ENCODE assay signal across 17 cellular contexts in genomic region chr1:184724843-184725242, GRCh38. TPM values are rescaled to one million over a fixed set of nuclear protein-coding genes. Genes with fewer than 3 reads are reported as not detected.
DNase-seq lines count a peak whose midpoint lies in the region; ATAC-seq and TF ChIP-seq lines count a peak whose summit lies in the region.
"Had no signal": no experiment of that assay in that cellular context is flagged by ENCODE, and none has a peak within 500 bp of the region (broad histone marks: within the 10 kb centered on the region; RNA-seq: fewer than 3 reads in every experiment).

No MANE protein-coding gene starts in this region.

- DNase-seq in NCI-H69 (lab: John Stamatoyannopoulos, UW) (peak; percentile 7), T-helper 17 cell (no peak), left lobe of liver (ENCODE audit: low spot score) (no peak)
- no peak for DNase-seq in stimulated activated naive CD8-positive, alpha-beta T cell treated with anti-CD3 and anti-CD28 coated beads, Interleukin-15, Interleukin-2, amounts not matched to agents 100 U/mL and 50 U/mL, for 24 hours
- DNase-seq: CD4-positive, CD25-positive, alpha-beta regulatory T cell; CD8-positive, alpha-beta memory T cell; COR-L47; DMS 273 treated with DMSO at 0.1 percent for 48 hours; DMS53; DND-41; EL; GM23248 had no signal

- H3K9me3 ChIP-seq in T-helper 17 cell (ENCODE audit: control insufficient read depth, low read length, poor library complexity, severe bottlenecking): no peaks in the 10 kb centered on the region
- H3K9me3 ChIP-seq: BLaER1 treated with 17β-estradiol and CSF1 and Interleukin-3, amounts not matched to agents 10 nM and 100 nM; HAP-1 had no signal

- H3K36me3 Mint-ChIP-seq in T-helper 17 cell (ENCODE audit: low read depth) (no peaks in the 10 kb centered on the region), nephron (ENCODE audit: low read depth) (peaks cover 31% of the 10 kb centered on the region)

- H3K4me1 Mint-ChIP-seq in T-helper 17 cell (peaks cover 2% of the 10 kb centered on the region), nephron (no peaks in the 10 kb centered on the region)
- H3K4me1 Mint-ChIP-seq: B cell had no signal

- TF ChIP-seq CTCF in nephron (IDR thresholded peaks at IDR 0.05; ENCODE audit: unreplicated experiment in 3 of 3): no peak

- H3K27ac Mint-ChIP-seq in T-helper 17 cell: peak overlapping the region; percentile 9
- H3K27ac Mint-ChIP-seq in nephron: peak overlapping the region in 2 of 3 experiments; percentile 21 to 45
- H3K27ac Mint-ChIP-seq: B cell had no signal

- H3K27me3 Mint-ChIP-seq in T-helper 17 cell (no peaks in the 10 kb centered on the region), nephron (ENCODE audit: low read depth) (no peaks in the 10 kb centered on the region)
- H3K27me3 Mint-ChIP-seq: B cell; CD4-positive, CD25-positive, alpha-beta regulatory T cell; CD8-positive, alpha-beta memory T cell had no signal

- no peak overlapping the region for H3K4me3 Mint-ChIP-seq in T-helper 17 cell
- H3K4me3 Mint-ChIP-seq in nephron: no peak overlapping the region
- H3K4me3 Mint-ChIP-seq: B cell; CD4-positive, CD25-positive, alpha-beta regulatory T cell; CD8-positive, alpha-beta memory T cell had no signal

- H3K9me3 Mint-ChIP-seq in nephron: no peaks in the 10 kb centered on the region
- H3K9me3 Mint-ChIP-seq: CD4-positive, CD25-positive, alpha-beta regulatory T cell; CD8-positive, alpha-beta memory T cell had no signal

- ATAC-seq in T-helper 17 cell (no peak), left lobe of liver (peak; percentile 88), GM19463 (IDR thresholded peaks at IDR 0.05; ENCODE audit: unreplicated experiment) (no peak)
- ATAC-seq in stimulated activated naive CD8-positive, alpha-beta T cell treated with anti-CD3 and anti-CD28 coated beads, Interleukin-15, Interleukin-2, amounts not matched to agents 100 U/mL and 50 U/mL, for 24 hours: no peak

RNA-seq across cellular contexts. Expression of gene EDEM3, which starts 29.8 kb away (rescaled TPM):
- total RNA-seq in T-helper 17 cell (10 to 100 TPM; 25.8 to 40.4 TPM), left lobe of liver (27.0 TPM)
